Comparison of ENCODE assay signal across 17 cellular contexts in the genomic region with DNA sequence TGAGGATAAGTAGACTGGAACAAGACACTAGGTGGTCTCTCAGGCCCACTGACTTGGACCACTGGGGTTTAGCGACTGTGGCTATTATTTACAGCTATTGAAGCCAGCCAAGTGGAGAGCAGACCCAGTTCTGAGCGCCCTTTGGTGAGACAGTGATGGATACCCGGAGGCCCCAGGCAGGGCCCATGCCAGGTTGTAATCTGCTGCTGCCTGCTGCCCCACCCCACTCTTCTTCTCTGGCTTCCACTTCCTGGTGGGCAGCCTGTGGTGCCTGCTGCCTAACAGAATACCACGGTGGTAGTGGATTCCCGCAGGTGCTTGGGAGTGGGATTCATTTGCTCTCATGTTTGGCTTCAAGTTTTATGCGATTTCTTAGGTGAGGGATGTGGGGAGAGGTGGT. TPM values are rescaled to one million over a fixed set of nuclear protein-coding genes. Genes with fewer than 3 reads are reported as not detected.
"Had no signal": no experiment of that assay in that cellular context is flagged by ENCODE, and none has a peak within 500 bp of the region (broad histone marks: within the 10 kb centered on the region; RNA-seq: fewer than 3 reads in every experiment).

No MANE protein-coding gene starts in this region.

- H3K36me3 Mint-ChIP-seq: activated naive CD4-positive, alpha-beta T cell treated with anti-CD3 and anti-CD28 coated beads, Interleukin-2, amount 50 U/mL, for 24 hours; type B pancreatic cell had no signal

- H3K4me3 ChIP-seq: adrenal gland, lower lobe of right lung, right atrium auricular region, skin epidermis had no signal

- H3K27me3 ChIP-seq: adrenal gland, right atrium auricular region had no signal

- H3K27ac Mint-ChIP-seq: activated B cell treated with CpG ODN at 0.5 μM for 24 hours; activated naive CD4-positive, alpha-beta T cell treated with anti-CD3 and anti-CD28 coated beads, Interleukin-2, amount 50 U/mL, for 24 hours; activated T-helper 2 cell treated with anti-CD3 and anti-CD28 coated beads, Interferon-gamma antibody, Interleukin-2, Interleukin-4, amounts not matched to agents 10 μg/mL and 5 μg/mL and 100 μg/mL, durations not matched to agents 14 hours and 24 hours and 36 hours; progenitor cell of endocrine pancreas; stimulated activated naive CD8-positive, alpha-beta T cell treated with anti-CD3 and anti-CD28 coated beads, Interleukin-15, Interleukin-2, amounts not matched to agents 100 ng/mL and 50 ng/mL, for 24 hours; type B pancreatic cell had no signal

- H3K4me1 ChIP-seq: adrenal gland had no signal

- H3K27me3 Mint-ChIP-seq: activated B cell treated with CpG ODN at 0.5 μM for 24 hours; activated naive CD4-positive, alpha-beta T cell treated with anti-CD3 and anti-CD28 coated beads, Interleukin-2, amount 50 U/mL, for 24 hours had no signal

- H3K9me3 ChIP-seq: adrenal gland, lower lobe of right lung, right atrium auricular region had no signal

- H3K36me3 ChIP-seq: adrenal gland, lower lobe of right lung, right atrium auricular region had no signal

- DNase-seq: activated B cell treated with CpG ODN at 0.5 μM for 24 hours; activated CD4-positive, alpha-beta T cell treated with anti-CD3 and anti-CD28 coated beads for 48 hours; midbrain; nucleus accumbens; stimulated activated CD4-positive, alpha-beta T cell treated with anti-CD3 and anti-CD28 coated beads, Interleukin-4, amount 100 ng/mL, for 24 hours had no signal

- H3K9me3 Mint-ChIP-seq: activated naive CD4-positive, alpha-beta T cell treated with anti-CD3 and anti-CD28 coated beads, Interleukin-2, amount 50 U/mL, for 24 hours; stimulated activated naive CD8-positive, alpha-beta T cell treated with anti-CD3 and anti-CD28 coated beads, Interleukin-15, Interleukin-2, amounts not matched to agents 100 ng/mL and 50 ng/mL, for 24 hours; type B pancreatic cell had no signal

- H3K27ac ChIP-seq: adrenal gland, lower lobe of right lung, right atrium auricular region had no signal

- H3K4me3 Mint-ChIP-seq: activated B cell treated with CpG ODN at 0.5 μM for 24 hours; activated naive CD4-positive, alpha-beta T cell treated with anti-CD3 and anti-CD28 coated beads, Interleukin-2, amount 50 U/mL, for 24 hours; stimulated activated naive CD8-positive, alpha-beta T cell treated with anti-CD3 and anti-CD28 coated beads, Interleukin-15, Interleukin-2, amounts not matched to agents 100 ng/mL and 50 ng/mL, for 24 hours; type B pancreatic cell had no signal

RNA-seq across cellular contexts. Expression of gene RAB44, which starts 0.6 kb away (rescaled TPM):
- total RNA-seq: activated T-helper 2 cell treated with anti-CD3 and anti-CD28 coated beads, Interferon-gamma antibody, Interleukin-2, Interleukin-4, amounts not matched to agents 10 μg/mL and 5 μg/mL and 100 μg/mL, durations not matched to agents 14 hours and 24 hours and 36 hours; adrenal gland; chondrocyte; epithelial cell of proximal tubule; frontal cortex; progenitor cell of endocrine pancreas had no signal
